Comparison of ENCODE assay signal across 8 cellular contexts in genomic region chr13:24228852-24229458, GRCh38.
A peak's percentile ranks its signal among the peaks of the same experiment; 100 is the strongest.
DNase-seq lines count a peak whose midpoint lies in the region; ATAC-seq and TF ChIP-seq lines count a peak whose summit lies in the region.

No MANE protein-coding gene starts in this region.

- in situ Hi-C loops in SK-MEL-5 (cut with HindIII; ENCODE audit: low pct_unique_long_range_greater_than_20kb, low sequenced_read_pairs): no loop called here

- no peak overlapping the region for H3K27ac Mint-ChIP-seq in activated CD4-positive, alpha-beta T cell treated with anti-CD3 and anti-CD28 coated beads for 36 hours

- H3K4me3 ChIP-seq in choroid plexus epithelial cell (ENCODE audit: low read depth, low read length): no peak overlapping the region
- no peak overlapping the region for H3K4me3 ChIP-seq in lower lobe of right lung

- CTCF ChIA-PET in activated CD4-positive, alpha-beta T cell treated with anti-CD3 and anti-CD28 coated beads for 36 hours (lab: Charles Lee): interaction anchor here (0.6 to 2.1 kb wide), 33 partner anchors 9 to 658 kb away, joined by 3 to 33 read pairs (median 4); partner anchors contain the start of gene TNFRSF19

- H3K36me3 Mint-ChIP-seq in activated CD4-positive, alpha-beta T cell treated with anti-CD3 and anti-CD28 coated beads for 36 hours (ENCODE audit: low read depth): peaks cover 2% of the 10 kb centered on the region

- no peaks in the 10 kb centered on the region for H3K9me3 ChIP-seq in lower lobe of right lung

- no peak overlapping the region for H3K27ac ChIP-seq in lower lobe of right lung

- POLR2A ChIA-PET in activated CD4-positive, alpha-beta T cell treated with anti-CD3 and anti-CD28 coated beads for 36 hours (lab: Charles Lee): no interaction called here

- no peak overlapping the region for H3K4me3 Mint-ChIP-seq in activated CD4-positive, alpha-beta T cell treated with anti-CD3 and anti-CD28 coated beads for 36 hours

- H3K4me1 Mint-ChIP-seq in activated CD4-positive, alpha-beta T cell treated with anti-CD3 and anti-CD28 coated beads for 36 hours: peaks cover 31% of the 10 kb centered on the region

- H3K27me3 ChIP-seq in lower lobe of right lung (ENCODE audit: low read depth): no peaks in the 10 kb centered on the region

- peak; percentile 54 for DNase-seq in activated CD4-positive, alpha-beta T cell treated with anti-CD3 and anti-CD28 coated beads for 36 hours
- no peak for DNase-seq in activated CD4-positive, alpha-beta T cell treated with anti-CD3 and anti-CD28 coated beads for 1 hour
- DNase-seq in Kasumi-1 (lab: John Stamatoyannopoulos, UW): peak; percentile 35 to 55
- DNase-seq in SK-MEL-5 (ENCODE audit: low read depth, low spot score): peak; percentile 76
- peak; percentile 90 for DNase-seq in choroid plexus epithelial cell (ENCODE audit: low read depth)
- no peak for DNase-seq in lower lobe of right lung

- intact Hi-C loops in activated CD4-positive, alpha-beta T cell treated with anti-CD3 and anti-CD28 coated beads for 36 hours (cut with DNase I, micrococcal nuclease): loop anchor here in 1 of 2 experiments (2.0 kb wide), 3 partner anchors 176 to 308 kb away; no protein-coding TSS in a partner anchor
- intact Hi-C loops in lower lobe of right lung (cut with DNase I): loop anchor here (10.0 kb wide), 2 partner anchors 174 to 204 kb away; no protein-coding TSS in a partner anchor

- no peaks in the 10 kb centered on the region for H3K9me3 Mint-ChIP-seq in activated CD4-positive, alpha-beta T cell treated with anti-CD3 and anti-CD28 coated beads for 36 hours (ENCODE audit: low read depth)

- peak; percentile 93 for TF ChIP-seq CTCF in choroid plexus epithelial cell (conservative IDR thresholded peaks at IDR 0.05; ENCODE audit: low read depth, low read length)
- peak; percentile 86 for TF ChIP-seq CTCF in lower lobe of right lung (IDR thresholded peaks at IDR 0.05)

- H3K27me3 Mint-ChIP-seq in activated CD4-positive, alpha-beta T cell treated with anti-CD3 and anti-CD28 coated beads for 36 hours: no peaks in the 10 kb centered on the region

- H3K36me3 ChIP-seq in lower lobe of right lung: peaks cover 4% of the 10 kb centered on the region

- peak; percentile 34 for ATAC-seq in activated CD4-positive, alpha-beta T cell treated with anti-CD3 and anti-CD28 coated beads for 36 hours
- ATAC-seq in lower lobe of right lung (peak; percentile 69 to 72), HG03280 (IDR thresholded peaks at IDR 0.05; ENCODE audit: unreplicated experiment) (no peak), HG03521 (IDR thresholded peaks at IDR 0.05; ENCODE audit: unreplicated experiment) (no peak)

- H3K4me1 ChIP-seq in lower lobe of right lung: peaks cover 19% of the 10 kb centered on the region

Comparison
In these comparisons a context has a peak if more than half of its experiments do, and no peak if none do; other contexts are left out.
1. DNase-seq: peak in activated CD4-positive, alpha-beta T cell treated with anti-CD3 and anti-CD28 coated beads for 36 hours (single experiment), Kasumi-1 (2 of 2), SK-MEL-5 (single experiment) and choroid plexus epithelial cell (single experiment); none in activated CD4-positive, alpha-beta T cell treated with anti-CD3 and anti-CD28 coated beads for 1 hour (single experiment) and lower lobe of right lung (single experiment).
2. ATAC-seq: peak in activated CD4-positive, alpha-beta T cell treated with anti-CD3 and anti-CD28 coated beads for 36 hours (single experiment) and lower lobe of right lung (2 of 2); none in HG03280 (single experiment) and HG03521 (single experiment).